Comparison of ENCODE assay signal across 8 cellular contexts in the genomic region with DNA sequence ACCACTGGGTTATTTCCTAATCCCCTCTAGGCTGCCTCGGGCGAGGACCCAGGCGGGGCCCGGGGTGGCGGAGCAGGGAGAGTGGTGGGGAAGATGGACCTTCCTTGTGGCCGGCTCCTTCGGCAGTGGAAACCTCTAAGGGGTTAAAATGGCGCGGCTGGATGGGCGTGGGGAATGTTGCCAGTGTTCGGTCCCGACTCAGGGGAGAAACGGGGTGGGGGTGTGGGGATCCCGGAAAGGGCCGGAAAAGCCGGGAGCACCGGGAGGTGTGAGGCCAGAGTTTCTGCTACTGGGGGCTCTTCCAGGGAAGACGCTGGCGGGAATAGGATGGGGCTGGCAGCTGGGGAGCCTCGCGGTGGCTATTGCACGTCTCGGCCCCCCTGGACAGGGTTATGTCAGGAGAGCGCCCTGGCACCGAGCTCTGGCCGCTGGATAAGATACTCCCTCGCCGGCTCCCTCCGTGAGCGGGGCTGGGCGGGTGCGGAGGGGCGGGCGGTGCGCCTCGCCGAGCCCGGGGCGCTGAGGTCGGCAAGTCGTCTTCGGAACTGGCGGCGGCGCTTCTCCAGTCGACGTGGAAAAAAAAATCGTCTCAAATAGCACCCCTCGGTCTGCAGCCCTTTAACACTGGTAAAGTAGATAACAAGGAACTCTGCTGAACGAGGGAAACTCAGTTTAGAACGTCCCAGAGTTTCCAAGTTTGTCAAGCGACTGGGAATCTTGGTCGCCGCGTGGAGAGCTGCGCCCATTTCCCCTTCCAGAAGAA.
DNase-seq lines count a peak whose midpoint lies in the region; ATAC-seq, FAIRE-seq and TF ChIP-seq lines count a peak whose summit lies in the region.

No MANE protein-coding gene starts in this region.

- 2 to 7% (median 5%) methylated on average over 25 to 56 of the region's 56 CpGs for WGBS in adrenal gland, 4 donors

- peaks cover 22% of the 10 kb centered on the region for H3K27me3 ChIP-seq in adrenal gland

- TF ChIP-seq CTCF in adrenal gland (IDR thresholded peaks at IDR 0.05), result no peak

- intact Hi-C loops in adrenal gland (cut with DNase I), result loop anchor here in 1 of 2 donors (5.0 kb wide), 1 partner anchor 48 kb away; no protein-coding TSS in a partner anchor

- H3K27ac ChIP-seq in adrenal gland (peak overlapping the region in 3 of 5 donors; percentile 65 to 72 (median 68)), skin epidermis (peak overlapping the region; percentile 14 to 100 (median 65))

- H3K4me3 ChIP-seq in adrenal gland (peak overlapping the region in 3 of 4 donors; percentile 1 to 61 (median 3)), iPS-11a (ENCODE audit: low read depth, low read length) (peak overlapping the region; percentile 17), skin epidermis (peak overlapping the region; percentile 37 to 48 (median 42))

- peaks cover 4 to 9% of the 10 kb centered on the region in 2 donors for H3K4me1 ChIP-seq in adrenal gland (replicated peaks in 1 of 2)

- no peak for FAIRE-seq in HTR-8/SVneo (lab: Jason Lieb, UNC)

- no peaks in the 10 kb centered on the region for H3K36me3 ChIP-seq in adrenal gland (replicated peaks in 1 of 2)

- ATAC-seq in GM21723 (IDR thresholded peaks at IDR 0.05; ENCODE audit: unreplicated experiment), result no peak

- no peak for TF ChIP-seq POLR2A in adrenal gland (IDR thresholded peaks at IDR 0.05)

- H3K9me3 ChIP-seq in adrenal gland (replicated peaks in 1 of 3), result no peaks in the 10 kb centered on the region

- DNase-seq in Daoy (ENCODE audit: low read depth), result peak; percentile 35
- peak; percentile 4 for DNase-seq in NCI-H2227 treated with DMSO at 0.1 percent for 48 hours (lab: John Stamatoyannopoulos, UW)
- peak; percentile 42 to 66 (median 58) for DNase-seq in adrenal gland
- no peak for DNase-seq in HTR-8/SVneo (ENCODE audit: insufficient read length, low spot score)
- DNase-seq in iPS-NIHi7 (ENCODE audit: extremely low spot score), result no peak

Comparison
In these comparisons a context has a peak if more than half of its experiments do, and no peak if none do; other contexts are left out.
1. DNase-seq: peak in Daoy (single experiment), NCI-H2227 treated with DMSO at 0.1 percent for 48 hours (single experiment) and adrenal gland (7 of 7); none in HTR-8/SVneo (single experiment) and iPS-NIHi7 (single experiment).
2. Peak in every context shown above with its lines, with median percentiles within 50 percentile points of each other: H3K4me3 ChIP-seq.